34 cellular contexts compared by ENCODE assay signal in the genomic region with DNA sequence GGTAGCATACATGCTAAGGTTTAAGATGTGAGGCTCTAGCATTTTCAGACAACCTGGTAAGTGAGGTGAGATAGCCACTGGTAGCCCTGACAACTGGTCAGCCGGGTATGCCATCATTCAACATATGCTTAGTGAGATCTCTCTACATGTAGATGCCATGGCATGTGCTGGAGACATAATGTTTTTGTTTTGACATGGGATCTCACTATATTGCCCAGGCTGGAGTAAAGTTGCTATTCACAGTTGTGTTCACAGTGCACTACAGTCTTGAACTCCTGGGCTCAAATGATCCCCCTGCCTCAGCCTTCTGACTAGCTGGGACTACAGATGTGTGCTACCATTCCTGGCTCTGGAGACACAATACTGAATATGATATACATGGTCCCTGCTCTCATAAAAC.
"Had no signal": no experiment of that assay in that cellular context is flagged by ENCODE, and none has a peak within 500 bp of the region (broad histone marks: within the 10 kb centered on the region; RNA-seq: fewer than 3 reads in every experiment).

No MANE protein-coding gene starts in this region.

- DNase-seq: Karpas-422, Kasumi-1, MG63, MM.1S, MV-4-11, NCI-H1048, NCI-H1092, NCI-H1092 treated with DMSO at 0.1 percent for 48 hours, NCI-H1105, NCI-H1105 treated with DMSO at 0.1 percent for 48 hours, NCI-H1417, NCI-H1417 treated with DMSO at 0.1 percent for 48 hours, NCI-H1436, NCI-H1436 treated with DMSO at 0.1 percent for 48 hours, NCI-H146, NCI-H1694, NCI-H1694 treated with DMSO at 0.1 percent for 48 hours, NCI-H187, NCI-H187 treated with DMSO at 0.1 percent for 48 hours, NCI-H1930, NCI-H2029, NCI-H2029 treated with DMSO at 0.1 percent for 48 hours, NCI-H2081, NCI-H2081 treated with DMSO at 0.1 percent for 48 hours, NCI-H2107, NCI-H2171, NCI-H2171 treated with DMSO at 0.1 percent for 48 hours, NCI-H2227 treated with DMSO at 0.1 percent for 48 hours, NCI-H226, NCI-H345, NCI-H446, NCI-H446 treated with DMSO at 0.1 percent for 48 hours, NCI-H510A, NCI-H510A treated with DMSO at 0.1 percent for 48 hours had no signal

- H3K36me3 ChIP-seq: MG63 had no signal

- H3K27me3 ChIP-seq: MG63 had no signal

- H3K4me3 ChIP-seq: MG63 had no signal

- H3K9me3 ChIP-seq: MG63 had no signal
